ENCODE assay signal across 11 cellular contexts in genomic region chr21:36202721-36203602, GRCh38. TPM values are rescaled to one million over a fixed set of nuclear protein-coding genes. Genes with fewer than 3 reads are reported as not detected.
DNase-seq lines count a peak whose midpoint lies in the region; ATAC-seq and TF ChIP-seq lines count a peak whose summit lies in the region.
"Had no signal": no experiment of that assay in that cellular context is flagged by ENCODE, and none has a peak within 500 bp of the region (broad histone marks: within the 10 kb centered on the region; RNA-seq: fewer than 3 reads in every experiment).

No MANE protein-coding gene starts in this region.

- POLR2A ChIA-PET in activated CD4-positive, alpha-beta T cell treated with anti-CD3 and anti-CD28 coated beads for 36 hours (lab: Charles Lee), result no interaction called here

- H3K36me3 Mint-ChIP-seq in activated CD4-positive, alpha-beta T cell treated with anti-CD3 and anti-CD28 coated beads for 36 hours (ENCODE audit: low read depth), result peaks cover 5% of the 10 kb centered on the region

- H3K27me3 Mint-ChIP-seq in activated CD4-positive, alpha-beta T cell treated with anti-CD3 and anti-CD28 coated beads for 36 hours, result no peaks in the 10 kb centered on the region

- no peak for DNase-seq in activated CD4-positive, alpha-beta T cell treated with anti-CD3 and anti-CD28 coated beads for 36 hours
- DNase-seq in activated CD4-positive, alpha-beta T cell treated with anti-CD3 and anti-CD28 coated beads, Interleukin-2, amount 50 U/mL, for 1 hour, result no peak
- peak; percentile 25 for DNase-seq in RKO (ENCODE audit: low spot score)
- DNase-seq in foreskin keratinocyte, result no peak
- DNase-seq in stimulated activated CD4-positive, alpha-beta T cell treated with anti-CD3 and anti-CD28 coated beads, Interleukin-15, amount 100 ng/mL, for 24 hours, result no peak
- DNase-seq in activated gamma-delta T cell (lab: John Stamatoyannopoulos, UW), result no peak
- no peak for DNase-seq in islet precursor cell
- DNase-seq: SHP77 treated with DMSO at 0.1 percent for 48 hours had no signal

- H3K4me1 Mint-ChIP-seq in activated CD4-positive, alpha-beta T cell treated with anti-CD3 and anti-CD28 coated beads for 36 hours, result peaks cover 21% of the 10 kb centered on the region

- H3K27me3 ChIP-seq in foreskin keratinocyte, result no peaks in the 10 kb centered on the region
- H3K27me3 ChIP-seq in skeletal muscle satellite cell (ENCODE audit: control insufficient read depth, insufficient read depth, low read length), result no peaks in the 10 kb centered on the region
- H3K27me3 ChIP-seq: neural progenitor cell had no signal

- no peaks in the 10 kb centered on the region for H3K9me3 ChIP-seq in skeletal muscle satellite cell (replicated peaks; ENCODE audit: low read length)

- H3K9me3 Mint-ChIP-seq in activated CD4-positive, alpha-beta T cell treated with anti-CD3 and anti-CD28 coated beads for 36 hours (ENCODE audit: low read depth), result no peaks in the 10 kb centered on the region
- H3K9me3 Mint-ChIP-seq: activated T-cell treated with anti-CD3 and anti-CD28 coated beads, Interleukin-2, amount 50 U/mL, for 4 hours; neural progenitor cell had no signal

- TF ChIP-seq CTCF in foreskin keratinocyte (conservative IDR thresholded peaks at IDR 0.05), result no peak

- peak overlapping the region; percentile 96 for H3K27ac ChIP-seq in foreskin keratinocyte
- H3K27ac ChIP-seq: neural progenitor cell had no signal

- CTCF ChIA-PET in activated CD4-positive, alpha-beta T cell treated with anti-CD3 and anti-CD28 coated beads for 36 hours (lab: Charles Lee), result interaction anchor here (0.6 to 1.9 kb wide), 6 partner anchors 9 to 61 kb away, joined by 4 to 8 read pairs (median 4); no protein-coding TSS in a partner anchor

- H3K36me3 ChIP-seq in skeletal muscle satellite cell (ENCODE audit: insufficient read depth, low read length), result no peaks in the 10 kb centered on the region
- H3K36me3 ChIP-seq: neural progenitor cell had no signal

- no peak overlapping the region for H3K4me3 Mint-ChIP-seq in activated CD4-positive, alpha-beta T cell treated with anti-CD3 and anti-CD28 coated beads for 36 hours
- H3K4me3 Mint-ChIP-seq: activated T-cell treated with anti-CD3 and anti-CD28 coated beads, Interleukin-2, amount 50 U/mL, for 4 hours; neural progenitor cell had no signal

- H3K4me3 ChIP-seq in skeletal muscle satellite cell (ENCODE audit: low read length), result no peak overlapping the region
- H3K4me3 ChIP-seq: neural progenitor cell had no signal

- peak overlapping the region; percentile 10 for H3K9ac ChIP-seq in skeletal muscle satellite cell (ENCODE audit: low read depth, low read length)
- H3K9ac ChIP-seq: neural progenitor cell had no signal

- no peak overlapping the region for H3K27ac Mint-ChIP-seq in activated CD4-positive, alpha-beta T cell treated with anti-CD3 and anti-CD28 coated beads for 36 hours
- H3K27ac Mint-ChIP-seq: neural progenitor cell had no signal

- intact Hi-C loops in activated CD4-positive, alpha-beta T cell treated with anti-CD3 and anti-CD28 coated beads for 36 hours (cut with DNase I, micrococcal nuclease), result loop anchor here in 1 of 2 experiments (1.0 kb wide), 1 partner anchor 182 kb away; the partner anchor contains the start of gene CHAF1B

- peak; percentile 14 for ATAC-seq in activated CD4-positive, alpha-beta T cell treated with anti-CD3 and anti-CD28 coated beads for 36 hours
- peak; percentile 42 for ATAC-seq in foreskin keratinocyte

- H3K4me2 ChIP-seq in skeletal muscle satellite cell (ENCODE audit: low read length), result peak overlapping the region; percentile 25
- H3K4me2 ChIP-seq: neural progenitor cell had no signal

- H3K4me1 ChIP-seq in foreskin keratinocyte (peaks cover 22% of the 10 kb centered on the region), skeletal muscle satellite cell (ENCODE audit: control insufficient read depth, insufficient read depth, low read length) (peaks cover 41% of the 10 kb centered on the region)
- H3K4me1 ChIP-seq: neural progenitor cell had no signal

RNA-seq across cellular contexts. Expression of gene DOP1B, which starts 46.3 kb away (rescaled TPM):
- 10 to 100 TPM; 15.0 to 19.0 TPM for total RNA-seq in activated CD4-positive, alpha-beta T cell treated with anti-CD3 and anti-CD28 coated beads for 36 hours
- total RNA-seq in foreskin keratinocyte, result 3.0 and 4.2 TPM in 2 replicates
- polyA plus RNA-seq in foreskin keratinocyte, result 0.74 and 0.90 TPM in 2 replicates
- total RNA-seq in skeletal muscle satellite cell (2012; rRNA removed), result 4.1 and 6.1 TPM in 2 replicates
